8 cellular contexts compared by ENCODE assay signal in genomic region chr4:147160908-147161513, GRCh38.
DNase-seq lines count a peak whose midpoint lies in the region; ATAC-seq and TF ChIP-seq lines count a peak whose summit lies in the region.

No MANE protein-coding gene starts in this region.

- POLR2A ChIA-PET in activated naive CD8-positive, alpha-beta T cell treated with anti-CD3 and anti-CD28 coated beads, Interleukin-2, amount 10 ng/mL, durations not matched to agents 7 days and 5 days (lab: Charles Lee): no interaction called here
- POLR2A ChIA-PET in SK-N-SH (lab: Yijun Ruan, JAX): no interaction called here

- H3K4me3 Mint-ChIP-seq in activated naive CD8-positive, alpha-beta T cell treated with anti-CD3 and anti-CD28 coated beads, Interleukin-2, amount 10 ng/mL, durations not matched to agents 7 days and 5 days: no peak overlapping the region
- no peak overlapping the region for H3K4me3 Mint-ChIP-seq in activated naive CD8-positive, alpha-beta T cell treated with anti-CD3 and anti-CD28 coated beads for 36 hours

- no peaks in the 10 kb centered on the region for H3K36me3 ChIP-seq in SK-N-SH (replicated peaks in 1 of 2; ENCODE audit: control insufficient read depth in 1 of 2, insufficient read depth in 2 of 2, low read length in 1 of 2)

- CTCF ChIA-PET in SK-N-SH (lab: Yijun Ruan, JAX): interaction anchor here (0.6 to 2.6 kb wide), 30 partner anchors 9 to 705 kb away, joined by 3 to 47 read pairs (median 4); no protein-coding TSS in a partner anchor

- DNase-seq in activated naive CD8-positive, alpha-beta T cell treated with anti-CD3 and anti-CD28 coated beads, Interleukin-2, amount 10 ng/mL, durations not matched to agents 7 days and 5 days: no peak
- no peak for DNase-seq in activated naive CD8-positive, alpha-beta T cell treated with anti-CD3 and anti-CD28 coated beads for 36 hours
- DNase-seq in SK-N-SH (peak; percentile 77), fibroblast of villous mesenchyme (ENCODE audit: low read depth) (peak; percentile 69), pons (ENCODE audit: low spot score) (peak; percentile 70), omental fat pad (ENCODE audit: low spot score) (no peak)

- peak; percentile 92 for TF ChIP-seq RAD21 in SK-N-SH (IDR thresholded peaks at IDR 0.05; ENCODE audit: low read length)

- no peaks in the 10 kb centered on the region for H3K9me3 ChIP-seq in SK-N-SH

- TF ChIP-seq CTCF in SK-N-SH (IDR thresholded peaks at IDR 0.05) (peak; percentile 85), fibroblast of villous mesenchyme (IDR thresholded peaks at IDR 0.05; ENCODE audit: insufficient read depth, low read depth, low read length) (peak; percentile 91), omental fat pad (IDR thresholded peaks at IDR 0.05) (peak in 1 of 3 donors; percentile 35)

- H3K36me3 Mint-ChIP-seq in activated naive CD8-positive, alpha-beta T cell treated with anti-CD3 and anti-CD28 coated beads, Interleukin-2, amount 10 ng/mL, durations not matched to agents 7 days and 5 days: no peaks in the 10 kb centered on the region
- no peaks in the 10 kb centered on the region for H3K36me3 Mint-ChIP-seq in activated naive CD8-positive, alpha-beta T cell treated with anti-CD3 and anti-CD28 coated beads for 36 hours

- no peaks in the 10 kb centered on the region for H4K20me1 ChIP-seq in SK-N-SH (ENCODE audit: insufficient read depth)

- no peaks in the 10 kb centered on the region for H3K79me2 ChIP-seq in SK-N-SH (ENCODE audit: insufficient read depth)

- H3K27ac ChIP-seq in SK-N-SH (ENCODE audit: low read depth in 2 of 2, low read length in 1 of 2): no peak overlapping the region

- no peak overlapping the region for H2AFZ ChIP-seq in SK-N-SH (ENCODE audit: low read depth)

- no peak for TF ChIP-seq EP300 in SK-N-SH (IDR thresholded peaks at IDR 0.05; ENCODE audit: borderline replicate concordance in 1 of 2, low read depth in 1 of 2, low read length in 1 of 2)

- WGBS in SK-N-SH (ENCODE audit: low lambda C conversion rate): 34% methylated on average over 3 of the region's 3 CpGs

- no peaks in the 10 kb centered on the region for H3K9me2 ChIP-seq in SK-N-SH

- H3K4me1 Mint-ChIP-seq in activated naive CD8-positive, alpha-beta T cell treated with anti-CD3 and anti-CD28 coated beads, Interleukin-2, amount 10 ng/mL, durations not matched to agents 7 days and 5 days: peaks cover 2% of the 10 kb centered on the region
- no peaks in the 10 kb centered on the region for H3K4me1 Mint-ChIP-seq in activated naive CD8-positive, alpha-beta T cell treated with anti-CD3 and anti-CD28 coated beads for 36 hours

- ATAC-seq in activated naive CD8-positive, alpha-beta T cell treated with anti-CD3 and anti-CD28 coated beads, Interleukin-2, amount 10 ng/mL, durations not matched to agents 7 days and 5 days (ENCODE audit: low read depth): peak; percentile 58
- peak; percentile 96 for ATAC-seq in GM21529 (IDR thresholded peaks at IDR 0.05; ENCODE audit: unreplicated experiment)
- ATAC-seq in HG03575 (IDR thresholded peaks at IDR 0.05; ENCODE audit: extremely low read depth, insufficient number of reproducible peaks, low FRiP score, unreplicated experiment): peak; percentile 91
- ATAC-seq in omental fat pad (ENCODE audit: low FRiP score): no peak

- H3K27me3 Mint-ChIP-seq in activated naive CD8-positive, alpha-beta T cell treated with anti-CD3 and anti-CD28 coated beads, Interleukin-2, amount 10 ng/mL, durations not matched to agents 7 days and 5 days: peaks cover 24% of the 10 kb centered on the region
- peaks cover 27% of the 10 kb centered on the region for H3K27me3 Mint-ChIP-seq in activated naive CD8-positive, alpha-beta T cell treated with anti-CD3 and anti-CD28 coated beads for 36 hours

- no peak overlapping the region for H3K27ac Mint-ChIP-seq in activated naive CD8-positive, alpha-beta T cell treated with anti-CD3 and anti-CD28 coated beads, Interleukin-2, amount 10 ng/mL, durations not matched to agents 7 days and 5 days
- no peak overlapping the region for H3K27ac Mint-ChIP-seq in activated naive CD8-positive, alpha-beta T cell treated with anti-CD3 and anti-CD28 coated beads for 36 hours

- H3K27me3 ChIP-seq in SK-N-SH (ENCODE audit: insufficient read depth): no peaks in the 10 kb centered on the region

- no peaks in the 10 kb centered on the region for H3K9me3 Mint-ChIP-seq in activated naive CD8-positive, alpha-beta T cell treated with anti-CD3 and anti-CD28 coated beads, Interleukin-2, amount 10 ng/mL, durations not matched to agents 7 days and 5 days
- H3K9me3 Mint-ChIP-seq in activated naive CD8-positive, alpha-beta T cell treated with anti-CD3 and anti-CD28 coated beads for 36 hours: no peaks in the 10 kb centered on the region

- no peaks in the 10 kb centered on the region for H3F3A ChIP-seq in SK-N-SH (replicated peaks; ENCODE audit: insufficient read depth)

- H3K4me3 ChIP-seq in SK-N-SH (ENCODE audit: low read depth in 2 of 2, low read length in 1 of 2): peak overlapping the region in 1 of 2 experiments; percentile 30; a peak in 1 of 4 replicates
- no peak overlapping the region for H3K4me3 ChIP-seq in fibroblast of villous mesenchyme (ENCODE audit: low read depth, low read length)

- H3K4me2 ChIP-seq in SK-N-SH: no peak overlapping the region

- H3K4me1 ChIP-seq in SK-N-SH (ENCODE audit: control insufficient read depth in 1 of 2, insufficient read depth in 2 of 2, low read depth in 1 of 2, low read length in 1 of 2): peaks cover 3 to 18% of the 10 kb centered on the region in 2 experiments; a peak in 3 of 4 replicates

- H3K9ac ChIP-seq in SK-N-SH: no peak overlapping the region

TF ChIP-seq in SK-N-SH, 30 proteins besides CTCF, POLR2A, EP300 and RAD21:
- TF ChIP-seq SIN3A (IDR thresholded peaks at IDR 0.05; ENCODE audit: borderline replicate concordance, low read depth, low read length) (no peak), USF2 (IDR thresholded peaks at IDR 0.05; ENCODE audit: borderline replicate concordance, low read depth, low read length) (no peak), TCF12 (IDR thresholded peaks at IDR 0.05) (no peak), RFX5 (IDR thresholded peaks at IDR 0.05; ENCODE audit: low read length) (peak; percentile 23; the same call in 1 of the 2 replicates), MXI1 (IDR thresholded peaks at IDR 0.05; ENCODE audit: low read depth, low read length) (no peak), RXRA (IDR thresholded peaks at IDR 0.05; ENCODE audit: borderline replicate concordance, low read depth) (no peak), JUND (IDR thresholded peaks at IDR 0.05) (no peak), TAF1 (IDR thresholded peaks at IDR 0.05; ENCODE audit: borderline replicate concordance, low read depth, low read length) (no peak), FOXM1 (IDR thresholded peaks at IDR 0.05; ENCODE audit: low read depth) (no peak), REST (IDR thresholded peaks at IDR 0.05; ENCODE audit: low read depth, low read length) (no peak), SMC3 (IDR thresholded peaks at IDR 0.05; ENCODE audit: low read depth, low read length) (peak; percentile 90)

Comparison
In these comparisons a context has a peak if more than half of its experiments do, and no peak if none do; other contexts are left out.
1. DNase-seq: peak in SK-N-SH (single experiment), fibroblast of villous mesenchyme (single experiment) and pons (single experiment); none in activated naive CD8-positive, alpha-beta T cell treated with anti-CD3 and anti-CD28 coated beads, Interleukin-2, amount 10 ng/mL, durations not matched to agents 7 days and 5 days (single experiment), activated naive CD8-positive, alpha-beta T cell treated with anti-CD3 and anti-CD28 coated beads for 36 hours (single experiment) and omental fat pad (single experiment).